Comparison of ENCODE assay signal across 5 cellular contexts in the genomic region with DNA sequence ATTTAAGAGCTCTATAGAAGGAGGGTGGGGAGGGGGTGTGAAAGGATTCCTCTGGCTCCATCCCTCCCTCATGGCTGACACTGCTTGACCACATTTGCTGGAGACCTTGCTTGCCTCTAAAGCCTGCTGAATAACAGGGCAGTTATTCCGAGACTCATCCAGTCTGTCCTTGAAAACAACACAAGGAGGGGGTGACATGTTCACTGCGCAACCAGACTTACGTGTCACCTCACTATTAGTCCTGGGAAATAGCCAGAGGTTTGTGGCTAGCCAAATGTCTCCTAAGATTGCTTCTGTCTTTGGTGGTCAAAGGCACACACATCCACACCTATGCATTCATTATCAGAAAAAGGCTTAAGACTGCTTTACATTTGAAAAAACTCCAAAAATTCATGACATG.
"Had no signal": no experiment of that assay in that cellular context is flagged by ENCODE, and none has a peak within 500 bp of the region (broad histone marks: within the 10 kb centered on the region; RNA-seq: fewer than 3 reads in every experiment).

No MANE protein-coding gene starts in this region.

- H3K4me3 ChIP-seq: GM23248 had no signal

- H2AFZ ChIP-seq: GM23248 had no signal

- H3K9ac ChIP-seq: GM23248 had no signal

- H3K36me3 Mint-ChIP-seq: IgD-negative memory B cell had no signal

- H3K27ac Mint-ChIP-seq: IgD-negative memory B cell had no signal

- DNase-seq: GM23248, H9, HCEC 1CT had no signal

- H3K4me3 Mint-ChIP-seq: H9, IgD-negative memory B cell had no signal

- H3K4me1 Mint-ChIP-seq: IgD-negative memory B cell had no signal

- H3K27ac ChIP-seq: GM23248 had no signal

- ATAC-seq: HepG2 had no signal

- H3K9me3 Mint-ChIP-seq: H9, IgD-negative memory B cell had no signal
